Comparison of ENCODE assay signal across 8 cellular contexts in genomic region chr16:3690470-3690918, GRCh38. TPM values are rescaled to one million over a fixed set of nuclear protein-coding genes. Genes with fewer than 3 reads are reported as not detected.
A peak's percentile ranks its signal among the peaks of the same experiment; 100 is the strongest.
DNase-seq lines count a peak whose midpoint lies in the region; ATAC-seq and TF ChIP-seq lines count a peak whose summit lies in the region.

No MANE protein-coding gene starts in this region.

- no peak for TF ChIP-seq EP300 in gastroesophageal sphincter (IDR thresholded peaks at IDR 0.05)

- H3K4me3 ChIP-seq in MM.1S (ENCODE audit: low read length) (no peak overlapping the region), SK-N-MC (peak overlapping the region; percentile 53), gastroesophageal sphincter (peak overlapping the region; percentile 5 to 43), subcutaneous abdominal adipose tissue (ENCODE audit: low read depth in 1 of 5, low read length in 5 of 5) (peak overlapping the region; percentile 65 to 88 (median 68))

- H3K4me1 ChIP-seq in MM.1S (ENCODE audit: low read length): no peaks in the 10 kb centered on the region
- H3K4me1 ChIP-seq in gastroesophageal sphincter: peaks cover 0 to 19% (median 0%) of the 10 kb centered on the region in 3 donors
- peaks cover 0 to 26% (median 21%) of the 10 kb centered on the region in 5 donors for H3K4me1 ChIP-seq in subcutaneous abdominal adipose tissue (ENCODE audit: control insufficient read depth in 5 of 5, insufficient read depth in 5 of 5, low read length in 5 of 5)

- peak; percentile 44 to 46 for DNase-seq in AML-193 (lab: John Stamatoyannopoulos, UW)
- peak; percentile 53 for DNase-seq in MM.1S
- DNase-seq in SK-N-MC (ENCODE audit: low read depth, low spot score): peak; percentile 80
- DNase-seq in activated naive CD4-positive, alpha-beta T cell treated with anti-CD3 and anti-CD28 coated beads for 36 hours: peak; percentile 93
- DNase-seq in occipital lobe (lab: John Stamatoyannopoulos, UW): peak; percentile 82

- H3K9me3 Mint-ChIP-seq in activated naive CD4-positive, alpha-beta T cell treated with anti-CD3 and anti-CD28 coated beads for 36 hours: no peaks in the 10 kb centered on the region

- CTCF ChIA-PET in activated naive CD4-positive, alpha-beta T cell treated with anti-CD3 and anti-CD28 coated beads for 36 hours (lab: Charles Lee): interaction anchor here (0.6 to 1.5 kb wide), 8 partner anchors 9 to 641 kb away, joined by 3 to 15 read pairs (median 4); no protein-coding TSS in a partner anchor

- H3K4me1 Mint-ChIP-seq in activated naive CD4-positive, alpha-beta T cell treated with anti-CD3 and anti-CD28 coated beads for 36 hours (ENCODE audit: low read depth): peaks cover 9% of the 10 kb centered on the region

- H3K27me3 Mint-ChIP-seq in activated naive CD4-positive, alpha-beta T cell treated with anti-CD3 and anti-CD28 coated beads for 36 hours (ENCODE audit: low read depth): no peaks in the 10 kb centered on the region

- H3K27me3 ChIP-seq in MM.1S (replicated peaks; ENCODE audit: insufficient read depth, low read length): no peaks in the 10 kb centered on the region
- no peaks in the 10 kb centered on the region for H3K27me3 ChIP-seq in gastroesophageal sphincter
- no peaks in the 10 kb centered on the region for H3K27me3 ChIP-seq in subcutaneous abdominal adipose tissue (ENCODE audit: control insufficient read depth in 5 of 5, insufficient read depth in 4 of 5, low read length in 5 of 5)

- TF ChIP-seq CTCF in MM.1S (IDR thresholded peaks at IDR 0.05; ENCODE audit: low read length): peak; percentile 83
- peak in 3 of 4 experiments; percentile 93 to 97 (median 94) for TF ChIP-seq CTCF in gastroesophageal sphincter (IDR thresholded peaks at IDR 0.05)

- H3K36me3 ChIP-seq in MM.1S (replicated peaks; ENCODE audit: insufficient read depth, low read length): no peaks in the 10 kb centered on the region
- H3K36me3 ChIP-seq in SK-N-MC (ENCODE audit: insufficient read depth, low read length): peaks cover 54% of the 10 kb centered on the region
- peaks cover 0 to 43% of the 10 kb centered on the region in 2 donors for H3K36me3 ChIP-seq in gastroesophageal sphincter
- H3K36me3 ChIP-seq in subcutaneous abdominal adipose tissue (ENCODE audit: control insufficient read depth in 5 of 5, insufficient read depth in 5 of 5, low read length in 5 of 5): peaks cover 0 to 29% (median 17%) of the 10 kb centered on the region in 5 donors

- no peaks in the 10 kb centered on the region for H3K9me2 ChIP-seq in MM.1S (replicated peaks; ENCODE audit: insufficient read depth, low read length)

- H3K4me3 Mint-ChIP-seq in activated naive CD4-positive, alpha-beta T cell treated with anti-CD3 and anti-CD28 coated beads for 36 hours: no peak overlapping the region

- no peak overlapping the region for H3K4me2 ChIP-seq in MM.1S (ENCODE audit: low read depth, low read length)

- TF ChIP-seq POLR2A in gastroesophageal sphincter (IDR thresholded peaks at IDR 0.05): no peak

- ATAC-seq in GM19463 (IDR thresholded peaks at IDR 0.05; ENCODE audit: unreplicated experiment): peak; percentile 71
- peak; percentile 95 for ATAC-seq in gastroesophageal sphincter

- H3F3A ChIP-seq in MM.1S (ENCODE audit: insufficient read depth, low read length): no peaks in the 10 kb centered on the region

- H3K27ac Mint-ChIP-seq in activated naive CD4-positive, alpha-beta T cell treated with anti-CD3 and anti-CD28 coated beads for 36 hours: no peak overlapping the region

- intact Hi-C loops in activated naive CD4-positive, alpha-beta T cell treated with anti-CD3 and anti-CD28 coated beads for 36 hours (cut with micrococcal nuclease): loop anchor here (1.0 kb wide), 2 partner anchors 190 to 563 kb away; partner anchors contain the start of gene CREBBP

- H3K79me2 ChIP-seq in MM.1S (ENCODE audit: low read length): peaks cover 11% of the 10 kb centered on the region; the same call in 1 of the 2 replicates

- H4K20me1 ChIP-seq in MM.1S (ENCODE audit: insufficient read depth, low read length): no peaks in the 10 kb centered on the region

- H3K9me3 ChIP-seq in MM.1S (replicated peaks; ENCODE audit: insufficient read depth, low read length) (no peaks in the 10 kb centered on the region), SK-N-MC (ENCODE audit: low read depth, low read length) (no peaks in the 10 kb centered on the region), gastroesophageal sphincter (no peaks in the 10 kb centered on the region), subcutaneous abdominal adipose tissue (ENCODE audit: control insufficient read depth in 5 of 5, low read length in 5 of 5) (no peaks in the 10 kb centered on the region)

- H3K36me3 Mint-ChIP-seq in activated naive CD4-positive, alpha-beta T cell treated with anti-CD3 and anti-CD28 coated beads for 36 hours (ENCODE audit: low read depth): peaks cover 26% of the 10 kb centered on the region

- WGBS in gastroesophageal sphincter (ENCODE audit: low coverage in 1 of 2), 2 donors: 0 to 6% methylated on average over 1 to 6 of the region's 18 CpGs

- H2AFZ ChIP-seq in MM.1S (ENCODE audit: low read length): no peak overlapping the region

- no peak overlapping the region for H3K27ac ChIP-seq in MM.1S (ENCODE audit: low read length)
- H3K27ac ChIP-seq in SK-N-MC: peak overlapping the region; percentile 67
- peak overlapping the region in 3 of 4 donors; percentile 72 to 82 (median 77) for H3K27ac ChIP-seq in gastroesophageal sphincter
- H3K27ac ChIP-seq in subcutaneous abdominal adipose tissue (ENCODE audit: low read depth, low read length): no peak overlapping the region

- H3K9ac ChIP-seq in MM.1S (ENCODE audit: low read length) (no peak overlapping the region), SK-N-MC (ENCODE audit: insufficient read length) (no peak overlapping the region), subcutaneous abdominal adipose tissue (ENCODE audit: low read length in 5 of 5) (peak overlapping the region in 4 of 5 donors; percentile 12 to 66 (median 56))

RNA-seq across cellular contexts. Expression of gene TRAP1, which starts 26.8 kb away (rescaled TPM):
- total RNA-seq in activated naive CD4-positive, alpha-beta T cell treated with anti-CD3 and anti-CD28 coated beads for 36 hours: 100 to 1,000 TPM; 384 to 396 TPM
- 10 to 100 TPM; 43.2 to 53.8 (median 51.2) TPM for total RNA-seq in gastroesophageal sphincter
- 65.4 TPM for total RNA-seq in occipital lobe

RNA-seq across cellular contexts. Expression of gene DNASE1, which starts 36.0 kb away (rescaled TPM):
- 10 to 100 TPM; 13.5 to 13.8 TPM for total RNA-seq in activated naive CD4-positive, alpha-beta T cell treated with anti-CD3 and anti-CD28 coated beads for 36 hours
- total RNA-seq in gastroesophageal sphincter: 10 to 100 TPM in 2 of 4 donors, 1 to 10 TPM in 2; 7.1 to 20.9 (median 11.0) TPM
- total RNA-seq in occipital lobe: 35.9 TPM

Comparison
In these comparisons a context has a peak if more than half of its experiments do, and no peak if none do; other contexts are left out.
1. H3K27ac ChIP-seq: peak in SK-N-MC (single experiment) and gastroesophageal sphincter (3 of 4); none in MM.1S (single experiment) and subcutaneous abdominal adipose tissue (single experiment).
2. H3K9ac ChIP-seq: peak in subcutaneous abdominal adipose tissue (4 of 5); none in MM.1S (single experiment) and SK-N-MC (single experiment).
3. Peak in every context shown above with its lines, with median percentiles within 50 percentile points of each other: DNase-seq.